In the genomic region with DNA sequence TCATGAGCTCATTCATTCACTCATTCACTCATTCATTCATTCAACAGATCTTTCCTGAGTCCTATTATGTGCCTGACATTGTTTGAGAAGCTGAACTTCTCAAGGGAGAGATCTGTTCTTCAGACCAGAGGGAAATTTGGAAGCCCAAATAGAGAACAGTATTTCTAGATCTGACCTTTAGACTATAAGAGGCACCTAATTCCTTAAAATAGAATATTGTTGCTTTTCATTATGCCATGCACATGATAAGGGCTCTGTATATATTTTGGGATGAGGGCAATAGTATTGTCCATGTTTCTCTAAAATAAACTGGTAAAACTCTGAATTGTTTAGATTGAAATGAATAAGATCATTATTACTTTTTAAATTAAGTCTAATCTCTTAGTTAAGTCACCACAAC, we compare ENCODE assay signal across 25 cellular contexts. TPM values are rescaled to one million over a fixed set of nuclear protein-coding genes. Genes with fewer than 3 reads are reported as not detected.
"Had no signal": no experiment of that assay in that cellular context is flagged by ENCODE, and none has a peak within 500 bp of the region (broad histone marks: within the 10 kb centered on the region; RNA-seq: fewer than 3 reads in every experiment).

No MANE protein-coding gene starts in this region.

- H3K27ac ChIP-seq: colonic mucosa, coronary artery, dorsolateral prefrontal cortex, epithelial cell of prostate, esophagus muscularis mucosa, esophagus squamous epithelium, foreskin keratinocyte, gastrocnemius medialis, gastroesophageal sphincter, heart left ventricle, heart right ventricle had no signal

- H3K36me3 ChIP-seq: colonic mucosa, esophagus muscularis mucosa, esophagus squamous epithelium, gastrocnemius medialis, gastroesophageal sphincter, heart left ventricle, heart right ventricle had no signal

- ATAC-seq: effector memory CD8-positive, alpha-beta T cell; esophagus mucosa; foreskin keratinocyte; gastrocnemius medialis; gastroesophageal sphincter had no signal

- DNase-seq: colonic mucosa; cortex of kidney; dermis blood vessel endothelial cell; dorsolateral prefrontal cortex; effector CD4-positive, alpha-beta T cell; effector CD8-positive, alpha-beta T cell; effector memory CD4-positive, alpha-beta T cell; effector memory CD8-positive, alpha-beta T cell; endodermal cell; erythroblast; esophagus squamous epithelium; foreskin fibroblast; foreskin keratinocyte; foreskin melanocyte; gastrocnemius medialis; glutamatergic neuron; head of caudate nucleus; heart left ventricle; heart right ventricle had no signal

- H3K4me3 ChIP-seq: colonic mucosa, coronary artery, dorsolateral prefrontal cortex, esophagus muscularis mucosa, esophagus squamous epithelium, gastrocnemius medialis, gastroesophageal sphincter, heart left ventricle, heart right ventricle had no signal

- H3K27me3 ChIP-seq: colonic mucosa, foreskin keratinocyte had no signal

- H3K4me1 ChIP-seq: colonic mucosa, esophagus muscularis mucosa, gastrocnemius medialis, gastroesophageal sphincter, heart right ventricle had no signal

- H3K9me3 ChIP-seq: colonic mucosa, esophagus muscularis mucosa, esophagus squamous epithelium, gastrocnemius medialis, gastroesophageal sphincter, heart left ventricle, heart right ventricle had no signal

RNA-seq across cellular contexts. Expression of a gene that starts 18.6 kb away (rescaled TPM):
- total RNA-seq: fibroblast of lung had no signal
